9 cellular contexts compared by ENCODE assay signal in the genomic region with DNA sequence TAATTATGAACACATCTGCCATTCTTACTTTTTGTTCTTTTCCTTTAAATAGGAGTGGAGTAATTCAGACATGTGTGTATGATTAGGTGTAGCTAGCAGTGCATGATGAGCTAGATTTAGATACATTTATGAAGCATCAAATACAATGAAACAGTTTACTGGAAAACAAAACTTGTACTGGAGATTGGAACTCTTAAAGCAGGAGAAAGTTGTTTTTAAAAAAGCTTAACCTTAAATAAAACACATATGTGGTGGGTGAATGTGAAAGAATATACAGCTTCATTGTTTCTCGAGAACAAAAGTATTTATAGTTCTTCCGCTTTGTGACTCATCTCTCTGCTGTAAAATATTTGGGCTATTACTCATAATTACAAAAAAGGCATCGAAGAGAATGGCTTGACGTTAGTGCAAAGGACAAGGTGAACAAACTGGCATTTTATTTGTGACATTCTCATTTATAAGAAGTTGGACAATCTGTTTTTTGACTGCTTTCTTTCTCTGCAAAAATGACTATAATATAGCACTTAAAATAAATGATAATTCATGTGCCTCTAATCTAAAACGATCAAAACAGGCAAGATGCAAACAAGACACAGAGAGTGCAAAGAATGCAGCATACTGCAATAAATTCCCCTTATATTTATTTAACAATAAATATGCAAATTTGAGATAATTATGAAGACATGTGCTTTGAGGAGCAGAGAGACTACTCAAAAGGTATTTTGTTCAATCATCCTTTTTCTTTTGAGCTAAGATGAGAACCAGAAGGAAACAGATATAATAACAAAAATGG.
DNase-seq lines count a peak whose midpoint lies in the region; ATAC-seq, FAIRE-seq and TF ChIP-seq lines count a peak whose summit lies in the region.
"Had no signal": no experiment of that assay in that cellular context is flagged by ENCODE, and none has a peak within 500 bp of the region (broad histone marks: within the 10 kb centered on the region; RNA-seq: fewer than 3 reads in every experiment).

No MANE protein-coding gene starts in this region.

- H3K4me1 Mint-ChIP-seq in natural killer cell treated with Interleukin-12 subunit alpha and Interleukin-12 subunit beta and Interleukin-15 and Interleukin-18, amount 100 ng/mL, for 72 hours (ENCODE audit: low read depth in 2 of 2) = no peaks in the 10 kb centered on the region

- peak; percentile 78 for ATAC-seq in GM21515 (IDR thresholded peaks at IDR 0.05; ENCODE audit: unreplicated experiment)
- ATAC-seq in natural killer cell treated with Interleukin-12 subunit alpha and Interleukin-12 subunit beta and Interleukin-15 and Interleukin-18, amount 100 ng/mL, for 72 hours = no peak

- H3K27me3 Mint-ChIP-seq in natural killer cell treated with Interleukin-12 subunit alpha and Interleukin-12 subunit beta and Interleukin-15 and Interleukin-18, amount 100 ng/mL, for 72 hours = no peaks in the 10 kb centered on the region
- H3K27me3 Mint-ChIP-seq: dendritic cell treated with granulocyte-macrophage colony-stimulating factor and Interleukin-4, amounts not matched to agents 40 ng/mL and 50 ng/mL, for 4 days had no signal

- no peak for FAIRE-seq in HTR-8/SVneo (lab: Jason Lieb, UNC)

- H3K27ac Mint-ChIP-seq in natural killer cell treated with Interleukin-12 subunit alpha and Interleukin-12 subunit beta and Interleukin-15 and Interleukin-18, amount 100 ng/mL, for 72 hours = no peak overlapping the region
- H3K27ac Mint-ChIP-seq: dendritic cell treated with granulocyte-macrophage colony-stimulating factor and Interleukin-4, amounts not matched to agents 40 ng/mL and 50 ng/mL, for 4 days had no signal

- no peak for TF ChIP-seq CTCF in epithelial cell of esophagus (IDR thresholded peaks at IDR 0.05; ENCODE audit: insufficient read depth, low read depth, low read length, missing control alignments)

- peak; percentile 40 for DNase-seq in AG20443 (ENCODE audit: low spot score)
- peak; percentile 3 for DNase-seq in HTR-8/SVneo (ENCODE audit: insufficient read length, low spot score)
- DNase-seq in epithelial cell of esophagus (ENCODE audit: low read depth) = peak; percentile 58
- DNase-seq in activated CD4-positive, alpha-beta T cell treated with anti-CD3 and anti-CD28 coated beads for 4 hours = no peak
- DNase-seq in natural killer cell treated with Interleukin-12 subunit alpha and Interleukin-12 subunit beta and Interleukin-15 and Interleukin-18, amount 100 ng/mL, for 72 hours (ENCODE audit: low spot score) = no peak
- no peak for DNase-seq in mesenteric fat pad (ENCODE audit: low spot score)
- no peak for DNase-seq in NCI-H1930 (lab: John Stamatoyannopoulos, UW)

- H3K4me3 ChIP-seq in epithelial cell of esophagus (ENCODE audit: low read length) = no peak overlapping the region

- H3K4me3 Mint-ChIP-seq in natural killer cell treated with Interleukin-12 subunit alpha and Interleukin-12 subunit beta and Interleukin-15 and Interleukin-18, amount 100 ng/mL, for 72 hours = no peak overlapping the region
- H3K4me3 Mint-ChIP-seq: dendritic cell treated with granulocyte-macrophage colony-stimulating factor and Interleukin-4, amounts not matched to agents 40 ng/mL and 50 ng/mL, for 4 days had no signal

- H3K9me3 Mint-ChIP-seq in natural killer cell treated with Interleukin-12 subunit alpha and Interleukin-12 subunit beta and Interleukin-15 and Interleukin-18, amount 100 ng/mL, for 72 hours = peaks cover 11% of the 10 kb centered on the region

- no peaks in the 10 kb centered on the region for H3K36me3 Mint-ChIP-seq in natural killer cell treated with Interleukin-12 subunit alpha and Interleukin-12 subunit beta and Interleukin-15 and Interleukin-18, amount 100 ng/mL, for 72 hours

Comparison
In these comparisons a context has a peak if more than half of its experiments do, and no peak if none do; other contexts are left out.
1. DNase-seq: peak in AG20443 (single experiment), HTR-8/SVneo (single experiment) and epithelial cell of esophagus (single experiment); none in activated CD4-positive, alpha-beta T cell treated with anti-CD3 and anti-CD28 coated beads for 4 hours (0 of 2), natural killer cell treated with Interleukin-12 subunit alpha and Interleukin-12 subunit beta and Interleukin-15 and Interleukin-18, amount 100 ng/mL, for 72 hours (single experiment), mesenteric fat pad (single experiment) and NCI-H1930 (0 of 2).